ENCODE assay signal across 16 cellular contexts in genomic region chr6:2893276-2893675, GRCh38. TPM values are rescaled to one million over a fixed set of nuclear protein-coding genes. Genes with fewer than 3 reads are reported as not detected.
DNase-seq lines count a peak whose midpoint lies in the region; ATAC-seq and TF ChIP-seq lines count a peak whose summit lies in the region.
"Had no signal": no experiment of that assay in that cellular context is flagged by ENCODE, and none has a peak within 500 bp of the region (broad histone marks: within the 10 kb centered on the region; RNA-seq: fewer than 3 reads in every experiment).

No MANE protein-coding gene starts in this region.

- peaks cover 91% of the 10 kb centered on the region for H3K4me1 ChIP-seq in OCI-LY7 (ENCODE audit: insufficient read depth, low read length, poor library complexity, severe bottlenecking)
- no peaks in the 10 kb centered on the region for H3K4me1 ChIP-seq in BE2C
- H3K4me1 ChIP-seq: uterus had no signal

- no peak overlapping the region for H3K4me3 Mint-ChIP-seq in activated naive CD4-positive, alpha-beta T cell treated with anti-CD3 and anti-CD28 coated beads, Interleukin-2, amount 10 ng/mL, durations not matched to agents 7 days and 5 days
- H3K4me3 Mint-ChIP-seq in activated naive CD8-positive, alpha-beta T cell treated with anti-CD3 and anti-CD28 coated beads, Interleukin-2, amount 50 U/mL, for 24 hours = peak overlapping the region; percentile 9
- H3K4me3 Mint-ChIP-seq in stimulated activated naive B cell treated with anti-CD40 and anti-IgM and Interleukin-4, amounts not matched to agents 10 μg/mL and 1 μg/mL and 100 μg/mL, for 72 hours = peak overlapping the region; percentile 15 to 18
- H3K4me3 Mint-ChIP-seq: neural progenitor cell had no signal

- CTCF ChIA-PET in activated naive CD4-positive, alpha-beta T cell treated with anti-CD3 and anti-CD28 coated beads, Interleukin-2, amount 10 ng/mL, durations not matched to agents 7 days and 5 days (lab: Charles Lee) = interaction anchor here (1.1 to 2.7 kb wide), 4 partner anchors 15 to 102 kb away, joined by 3 to 10 read pairs (median 4); no protein-coding TSS in a partner anchor
- CTCF ChIA-PET in OCI-LY7 (lab: Charles Lee; ENCODE audit: unreplicated experiment) = no interaction called here

- peak overlapping the region; percentile 43 for H3K27ac Mint-ChIP-seq in activated naive CD4-positive, alpha-beta T cell treated with anti-CD3 and anti-CD28 coated beads, Interleukin-2, amount 10 ng/mL, durations not matched to agents 7 days and 5 days
- H3K27ac Mint-ChIP-seq in activated naive CD8-positive, alpha-beta T cell treated with anti-CD3 and anti-CD28 coated beads, Interleukin-2, amount 50 U/mL, for 24 hours = peak overlapping the region; percentile 53
- H3K27ac Mint-ChIP-seq in stimulated activated naive B cell treated with anti-CD40 and anti-IgM and Interleukin-4, amounts not matched to agents 10 μg/mL and 1 μg/mL and 100 μg/mL, for 72 hours = peak overlapping the region; percentile 71
- H3K27ac Mint-ChIP-seq: neural progenitor cell, progenitor cell of endocrine pancreas had no signal

- H3K9me3 ChIP-seq in OCI-LY7 (ENCODE audit: low read length) (no peaks in the 10 kb centered on the region), BE2C (no peaks in the 10 kb centered on the region)
- H3K9me3 ChIP-seq: left lung, uterus had no signal

- H3K27ac ChIP-seq in OCI-LY7 (ENCODE audit: low read depth, low read length, poor library complexity, severe bottlenecking) = peak overlapping the region; percentile 97
- H3K27ac ChIP-seq: left lung, neural progenitor cell, uterus had no signal

- H3K4me1 Mint-ChIP-seq in activated naive CD4-positive, alpha-beta T cell treated with anti-CD3 and anti-CD28 coated beads, Interleukin-2, amount 10 ng/mL, durations not matched to agents 7 days and 5 days = peaks cover 69% of the 10 kb centered on the region
- H3K4me1 Mint-ChIP-seq in activated naive CD8-positive, alpha-beta T cell treated with anti-CD3 and anti-CD28 coated beads, Interleukin-2, amount 50 U/mL, for 24 hours = peaks cover 69% of the 10 kb centered on the region
- H3K4me1 Mint-ChIP-seq in stimulated activated naive B cell treated with anti-CD40 and anti-IgM and Interleukin-4, amounts not matched to agents 10 μg/mL and 1 μg/mL and 100 μg/mL, for 72 hours = peaks cover 49 to 76% of the 10 kb centered on the region in 2 donors

- H3K4me2 ChIP-seq in OCI-LY7 (ENCODE audit: low read length) = peak overlapping the region; percentile 97
- H3K4me2 ChIP-seq: neural progenitor cell had no signal

- TF ChIP-seq CTCF in OCI-LY7 (conservative IDR thresholded peaks at IDR 0.05; ENCODE audit: low read length) = no peak
- TF ChIP-seq CTCF in BE2C (IDR thresholded peaks at IDR 0.05; ENCODE audit: low read depth, low read length) = no peak

- no peaks in the 10 kb centered on the region for H3K27me3 Mint-ChIP-seq in activated naive CD4-positive, alpha-beta T cell treated with anti-CD3 and anti-CD28 coated beads, Interleukin-2, amount 10 ng/mL, durations not matched to agents 7 days and 5 days
- H3K27me3 Mint-ChIP-seq in activated naive CD8-positive, alpha-beta T cell treated with anti-CD3 and anti-CD28 coated beads, Interleukin-2, amount 50 U/mL, for 24 hours = no peaks in the 10 kb centered on the region
- H3K27me3 Mint-ChIP-seq in stimulated activated naive B cell treated with anti-CD40 and anti-IgM and Interleukin-4, amounts not matched to agents 10 μg/mL and 1 μg/mL and 100 μg/mL, for 72 hours = no peaks in the 10 kb centered on the region
- H3K27me3 Mint-ChIP-seq: progenitor cell of endocrine pancreas had no signal

- H3K27me3 ChIP-seq in BE2C = no peaks in the 10 kb centered on the region
- H3K27me3 ChIP-seq: left lung, neural progenitor cell, uterus had no signal

- peaks cover 95% of the 10 kb centered on the region for H3K36me3 ChIP-seq in OCI-LY7 (ENCODE audit: insufficient read depth, low read length)
- H3K36me3 ChIP-seq in BE2C = no peaks in the 10 kb centered on the region
- H3K36me3 ChIP-seq: neural progenitor cell, uterus had no signal

- peaks cover 97% of the 10 kb centered on the region for H3K79me2 ChIP-seq in OCI-LY7 (ENCODE audit: insufficient read depth, low read depth, low read length)

- BruUV-seq in OCI-LY7 (replicated peaks; lab: Mats Ljungman, UMichigan) = no TSS peak

- no peak for DNase-seq in activated naive CD4-positive, alpha-beta T cell treated with anti-CD3 and anti-CD28 coated beads, Interleukin-2, amount 10 ng/mL, durations not matched to agents 7 days and 5 days
- DNase-seq in activated naive CD4-positive, alpha-beta T cell treated with Interleukin-2 at 50 U/mL for 16 hours = no peak
- peak; percentile 60 for DNase-seq in OCI-LY7 (ENCODE audit: low spot score)
- DNase-seq in activated naive CD8-positive, alpha-beta T cell treated with anti-CD3 and anti-CD28 coated beads, Interleukin-2, amount 50 U/mL, for 24 hours = no peak
- DNase-seq in stimulated activated naive B cell treated with anti-CD40 and anti-IgM and Interleukin-4, amounts not matched to agents 10 μg/mL and 1 μg/mL and 100 μg/mL, for 72 hours = no peak
- DNase-seq in BE2C = no peak
- no peak for DNase-seq in A172 (ENCODE audit: low spot score)
- DNase-seq: activated gamma-delta T cell treated with Interleukin-2 at 50 U/mL for 16 hours, GF-D8, left lung, midbrain, NCI-H187, uterus had no signal

- no peak overlapping the region for H2AFZ ChIP-seq in OCI-LY7 (ENCODE audit: low read length)
- H2AFZ ChIP-seq: neural progenitor cell had no signal

- peaks cover 81% of the 10 kb centered on the region for H3K36me3 Mint-ChIP-seq in activated naive CD4-positive, alpha-beta T cell treated with anti-CD3 and anti-CD28 coated beads, Interleukin-2, amount 10 ng/mL, durations not matched to agents 7 days and 5 days
- peaks cover 86% of the 10 kb centered on the region for H3K36me3 Mint-ChIP-seq in activated naive CD8-positive, alpha-beta T cell treated with anti-CD3 and anti-CD28 coated beads, Interleukin-2, amount 50 U/mL, for 24 hours (ENCODE audit: low read depth)
- peaks cover 73 to 80% of the 10 kb centered on the region in 2 donors for H3K36me3 Mint-ChIP-seq in stimulated activated naive B cell treated with anti-CD40 and anti-IgM and Interleukin-4, amounts not matched to agents 10 μg/mL and 1 μg/mL and 100 μg/mL, for 72 hours

- POLR2A ChIA-PET in OCI-LY7 (lab: Charles Lee) = interaction anchor here (0.6 to 4.3 kb wide), 9 partner anchors 8 to 194 kb away, joined by 3 to 57 read pairs (median 5); partner anchors contain the start of gene SERPINB9

- H4K20me1 ChIP-seq in OCI-LY7 (ENCODE audit: insufficient read depth, low read length) = peaks cover 9% of the 10 kb centered on the region; the same call in 1 of the 2 replicates

- ATAC-seq in activated naive CD8-positive, alpha-beta T cell treated with anti-CD3 and anti-CD28 coated beads, Interleukin-2, amount 50 U/mL, for 24 hours = no peak
- no peak for ATAC-seq in stimulated activated naive B cell treated with anti-CD40 and anti-IgM and Interleukin-4, amounts not matched to agents 10 μg/mL and 1 μg/mL and 100 μg/mL, for 72 hours (replicated peaks)
- no peak for ATAC-seq in GM19463 (IDR thresholded peaks at IDR 0.05; ENCODE audit: unreplicated experiment)
- ATAC-seq: left lung had no signal

- H3K9me3 Mint-ChIP-seq in activated naive CD4-positive, alpha-beta T cell treated with anti-CD3 and anti-CD28 coated beads, Interleukin-2, amount 10 ng/mL, durations not matched to agents 7 days and 5 days = no peaks in the 10 kb centered on the region
- H3K9me3 Mint-ChIP-seq in activated naive CD8-positive, alpha-beta T cell treated with anti-CD3 and anti-CD28 coated beads, Interleukin-2, amount 50 U/mL, for 24 hours = no peaks in the 10 kb centered on the region
- H3K9me3 Mint-ChIP-seq in stimulated activated naive B cell treated with anti-CD40 and anti-IgM and Interleukin-4, amounts not matched to agents 10 μg/mL and 1 μg/mL and 100 μg/mL, for 72 hours = peaks cover 0 to 2% of the 10 kb centered on the region in 2 donors
- H3K9me3 Mint-ChIP-seq: neural progenitor cell had no signal

- intact Hi-C loops in OCI-LY7 (cut with micrococcal nuclease; ENCODE audit: unreplicated experiment) = no loop called here

- H3K4me3 ChIP-seq in OCI-LY7 (ENCODE audit: low read depth, low read length, poor library complexity, severe bottlenecking) (peak overlapping the region; percentile 30), BE2C (ENCODE audit: low read depth, low read length) (no peak overlapping the region)
- H3K4me3 ChIP-seq: left lung, neural progenitor cell, uterus had no signal

- H3K9me2 ChIP-seq in OCI-LY7 (ENCODE audit: insufficient read depth, low read length) = no peaks in the 10 kb centered on the region

RNA-seq across cellular contexts. Expression of gene SERPINB9, which starts 9.8 kb away (rescaled TPM):
- 74.7 and 78.4 TPM in 2 replicates for total RNA-seq in OCI-LY7 (2014; rRNA removed; shearing (Covaris generic))
- total RNA-seq in OCI-LY7 (2022) = 166 and 167 TPM in 2 replicates
- 0.86 TPM for polyA plus RNA-seq in BE2C (2012; ENCODE audit: insufficient read depth, insufficient read length, low read depth)
- total RNA-seq in A172 (2014; rRNA removed; shearing (Covaris generic)) = not detected in 2 replicates

RNA-seq across cellular contexts. Expression of gene SERPINB1, which starts 51.6 kb away (rescaled TPM):
- 1.2 and 1.3 TPM in 2 replicates for total RNA-seq in OCI-LY7 (2014; rRNA removed; shearing (Covaris generic))
- 3.5 and 5.0 TPM in 2 replicates for total RNA-seq in OCI-LY7 (2022)
- polyA plus RNA-seq in BE2C (2012; ENCODE audit: insufficient read depth, insufficient read length, low read depth) = 0.74 TPM
- total RNA-seq in A172 (2014; rRNA removed; shearing (Covaris generic)) = 12.9 and 15.0 TPM in 2 replicates

Comparison
In these comparisons a context has a peak if more than half of its experiments do, and no peak if none do; other contexts are left out.
1. RNA of gene SERPINB9, which starts 9.8 kb away (total RNA-seq): 74.7 to 167 TPM in OCI-LY7; not detected in A172; every median in the first group is over 10 times any median in the second.
2. Peak in every context shown above with its lines, with median percentiles within 50 percentile points of each other: H3K27ac Mint-ChIP-seq.